Comparison of ENCODE assay signal across 10 cellular contexts in genomic region chr3:149314807-149315578, GRCh38. TPM values are rescaled to one million over a fixed set of nuclear protein-coding genes. Genes with fewer than 3 reads are reported as not detected.
DNase-seq lines count a peak whose midpoint lies in the region; ATAC-seq and TF ChIP-seq lines count a peak whose summit lies in the region.
"Had no signal": no experiment of that assay in that cellular context is flagged by ENCODE, and none has a peak within 500 bp of the region (broad histone marks: within the 10 kb centered on the region; RNA-seq: fewer than 3 reads in every experiment).

No MANE protein-coding gene starts in this region.

- H3K9me3 Mint-ChIP-seq in progenitor cell of endocrine pancreas (ENCODE audit: low read depth) = peaks cover 18% of the 10 kb centered on the region
- no peaks in the 10 kb centered on the region for H3K9me3 Mint-ChIP-seq in effector memory CD8-positive, alpha-beta T cell
- H3K9me3 Mint-ChIP-seq: activated T-cell treated with anti-CD3 and anti-CD28 coated beads, Interleukin-2, amount 50 U/mL, for 72 hours had no signal

- H3K27me3 ChIP-seq in trophoblast cell (ENCODE audit: insufficient read depth, low read length) = no peaks in the 10 kb centered on the region

- no peak overlapping the region for H3K9ac ChIP-seq in trophoblast cell (ENCODE audit: low read length)

- no peak overlapping the region for H2BK12ac ChIP-seq in trophoblast cell (ENCODE audit: low read length)

- no peak overlapping the region for H4K12ac ChIP-seq in trophoblast cell (ENCODE audit: low read depth, low read length)

- peaks cover 46% of the 10 kb centered on the region for H3K4me1 Mint-ChIP-seq in progenitor cell of endocrine pancreas (ENCODE audit: low read depth)
- no peaks in the 10 kb centered on the region for H3K4me1 Mint-ChIP-seq in effector memory CD8-positive, alpha-beta T cell (ENCODE audit: low read depth in 2 of 2)

- no peak overlapping the region for H3K27ac ChIP-seq in trophoblast cell (ENCODE audit: low read depth, low read length)

- no peak overlapping the region for H4K91ac ChIP-seq in trophoblast cell (ENCODE audit: low read depth, low read length)

- H3K18ac ChIP-seq in trophoblast cell (ENCODE audit: low read length) = no peak overlapping the region

- no peak for ATAC-seq in effector memory CD8-positive, alpha-beta T cell (replicated peaks)
- ATAC-seq: activated T-cell treated with anti-CD3 and anti-CD28 coated beads, Interleukin-2, amount 50 U/mL, for 72 hours had no signal

- no peak overlapping the region for H2AK5ac ChIP-seq in trophoblast cell (ENCODE audit: low read length)

- peak overlapping the region; percentile 5 for H3K27ac Mint-ChIP-seq in progenitor cell of endocrine pancreas
- H3K27ac Mint-ChIP-seq in effector memory CD8-positive, alpha-beta T cell = no peak overlapping the region
- H3K27ac Mint-ChIP-seq: activated T-cell treated with anti-CD3 and anti-CD28 coated beads, Interleukin-2, amount 50 U/mL, for 72 hours had no signal

- H2BK120ac ChIP-seq in trophoblast cell (ENCODE audit: insufficient read depth, low read length, poor library complexity) = no peak overlapping the region

- peaks cover 6% of the 10 kb centered on the region for H3K36me3 Mint-ChIP-seq in progenitor cell of endocrine pancreas (ENCODE audit: insufficient read depth)
- no peaks in the 10 kb centered on the region for H3K36me3 Mint-ChIP-seq in effector memory CD8-positive, alpha-beta T cell (ENCODE audit: insufficient read depth)

- H2BK5ac ChIP-seq in trophoblast cell (ENCODE audit: low read depth, low read length, poor library complexity) = no peak overlapping the region

- H3K4me3 Mint-ChIP-seq in progenitor cell of endocrine pancreas (ENCODE audit: low read depth) = no peak overlapping the region
- no peak overlapping the region for H3K4me3 Mint-ChIP-seq in effector memory CD8-positive, alpha-beta T cell
- H3K4me3 Mint-ChIP-seq: activated T-cell treated with anti-CD3 and anti-CD28 coated beads, Interleukin-2, amount 50 U/mL, for 72 hours had no signal

- peaks cover 1% of the 10 kb centered on the region for H3K79me2 ChIP-seq in trophoblast cell (ENCODE audit: control insufficient read depth, insufficient read depth, low read length, poor library complexity)

- no peak overlapping the region for H4K8ac ChIP-seq in trophoblast cell (ENCODE audit: low read depth, low read length)

- no peak overlapping the region for H3K4me2 ChIP-seq in trophoblast cell (ENCODE audit: low read length)

- no peak overlapping the region for H3K4ac ChIP-seq in trophoblast cell (ENCODE audit: low read depth, low read length)

- no peaks in the 10 kb centered on the region for H3K36me3 ChIP-seq in trophoblast cell (ENCODE audit: control insufficient read depth in 1 of 2, insufficient read depth in 2 of 2, low read length in 2 of 2)

- no peaks in the 10 kb centered on the region for H3K27me3 Mint-ChIP-seq in progenitor cell of endocrine pancreas
- H3K27me3 Mint-ChIP-seq in effector memory CD8-positive, alpha-beta T cell = peaks cover 32 to 48% of the 10 kb centered on the region in 2 donors

- H3K4me1 ChIP-seq in trophoblast cell (ENCODE audit: control insufficient read depth in 1 of 2, insufficient read depth in 2 of 2, low read length in 2 of 2) = no peaks in the 10 kb centered on the region

- DNase-seq in EH (ENCODE audit: low read depth) (peak; percentile 90), RKO (ENCODE audit: low spot score) (peak; percentile 23), fibroblast of the conjunctiva (ENCODE audit: low read depth) (peak; percentile 38), progenitor cell of endocrine pancreas (ENCODE audit: low spot score, unreplicated experiment) (no peak), trophoblast cell (no peak), NAMALWA (ENCODE audit: low spot score) (no peak), NCI-H1092 treated with DMSO at 0.1 percent for 48 hours (lab: John Stamatoyannopoulos, UW) (no peak)
- DNase-seq in effector memory CD8-positive, alpha-beta T cell = no peak
- DNase-seq: activated T-cell treated with anti-CD3 and anti-CD28 coated beads, Interleukin-2, amount 50 U/mL, for 72 hours; NCI-H1092 had no signal

- no peaks in the 10 kb centered on the region for H3K79me1 ChIP-seq in trophoblast cell (ENCODE audit: low read length)

- WGBS in trophoblast cell (ENCODE audit: extremely low coverage, insufficient coverage, insufficient read length) = no CpG with 5 or more reads among the region's 7 CpGs

- no peak overlapping the region for H3K4me3 ChIP-seq in trophoblast cell (ENCODE audit: low read depth, low read length)

- no peak overlapping the region for H2AFZ ChIP-seq in trophoblast cell (ENCODE audit: insufficient read depth, low read length, poor library complexity)

- H3K14ac ChIP-seq in trophoblast cell (ENCODE audit: low read length) = no peak overlapping the region

- H3K23ac ChIP-seq in trophoblast cell (ENCODE audit: low read length) = no peak overlapping the region

- no peaks in the 10 kb centered on the region for H3K9me3 ChIP-seq in trophoblast cell (ENCODE audit: insufficient read depth, low read depth, low read length)

- TF ChIP-seq CTCF in progenitor cell of endocrine pancreas (IDR thresholded peaks at IDR 0.05; ENCODE audit: unreplicated experiment) = no peak

RNA-seq across cellular contexts. Expression of gene TM4SF18, which starts 18.4 kb away (rescaled TPM):
- 0.36 TPM in 1 of 2 replicates, not detected in the other for total RNA-seq in progenitor cell of endocrine pancreas
- polyA plus RNA-seq in trophoblast cell (2013) = 0.17 and 0.23 TPM in 2 replicates
- total RNA-seq: activated T-cell treated with anti-CD3 and anti-CD28 coated beads, Interleukin-2, amount 50 U/mL, for 72 hours had no signal

Comparison
In these comparisons a context has a peak if more than half of its experiments do, and no peak if none do; other contexts are left out.
1. DNase-seq: peak in EH (single experiment), RKO (single experiment) and fibroblast of the conjunctiva (single experiment); none in progenitor cell of endocrine pancreas (single experiment), trophoblast cell (0 of 2), effector memory CD8-positive, alpha-beta T cell (0 of 3), NAMALWA (single experiment) and NCI-H1092 treated with DMSO at 0.1 percent for 48 hours (single experiment).